ENCODE assay signal across 8 cellular contexts in the genomic region with DNA sequence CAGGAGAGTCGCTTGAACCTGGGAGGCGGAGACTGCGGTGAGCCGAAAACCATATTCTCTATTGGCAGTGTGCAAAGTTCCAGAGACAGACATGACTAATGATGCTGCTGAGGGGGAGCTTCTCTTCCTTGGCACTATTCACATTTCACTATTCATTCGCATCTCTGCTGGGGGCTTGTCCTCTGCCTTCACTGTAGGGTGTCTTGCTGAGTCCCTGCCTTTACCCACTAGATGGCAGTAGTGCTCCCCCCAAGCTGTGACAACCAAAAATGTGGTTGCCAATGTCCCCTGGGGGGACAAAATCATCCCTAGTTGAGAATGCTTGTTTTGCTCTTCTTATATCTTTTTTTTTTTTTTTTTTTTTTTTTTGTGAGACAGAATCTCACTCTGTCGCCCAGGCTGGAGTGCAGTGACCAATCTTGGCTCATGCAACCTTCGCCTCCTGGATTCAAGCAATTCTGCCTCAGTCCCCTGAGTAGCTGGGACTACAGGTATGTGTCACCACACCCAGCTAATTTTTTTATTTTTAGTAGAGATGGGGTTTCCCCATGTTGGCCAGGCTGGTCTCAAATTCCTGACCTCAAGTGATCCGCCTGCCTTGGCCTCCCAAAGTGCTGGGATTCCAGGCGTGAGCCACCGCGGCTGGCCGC. TPM values are rescaled to one million over a fixed set of nuclear protein-coding genes. Genes with fewer than 3 reads are reported as not detected.
DNase-seq lines count a peak whose midpoint lies in the region; ATAC-seq and TF ChIP-seq lines count a peak whose summit lies in the region.
"Not testable (repeated sequence)": the region's sequence is repeated elsewhere in the genome, so short reads cannot be mapped to it uniquely, and the experiment has no call there.

No MANE protein-coding gene starts in this region.

- not testable (repeated sequence) for H3K27ac Mint-ChIP-seq in T-helper 17 cell; activated naive CD8-positive, alpha-beta T cell treated with anti-CD3 and anti-CD28 coated beads, Interleukin-2, amount 50 U/mL, for 24 hours

- H2AFZ ChIP-seq in parathyroid adenoma = not testable (repeated sequence)

- H3K4me2 ChIP-seq in parathyroid adenoma (ENCODE audit: low read length) = not testable (repeated sequence)

- WGBS in tibial nerve, 2 donors = 72 to 80% methylated on average over 12 of the region's 12 CpGs

- H3K9me3 ChIP-seq in T-helper 17 cell (ENCODE audit: control insufficient read depth, low read length, poor library complexity, severe bottlenecking); parathyroid adenoma (ENCODE audit: control insufficient read depth, low read length); tibial nerve: not testable (repeated sequence)

- H3K27me3 Mint-ChIP-seq in T-helper 17 cell; activated naive CD8-positive, alpha-beta T cell treated with anti-CD3 and anti-CD28 coated beads, Interleukin-2, amount 50 U/mL, for 24 hours: not testable (repeated sequence)

- H3K4me1 Mint-ChIP-seq in T-helper 17 cell = peaks cover 15% of the 10 kb centered on the region
- H3K4me1 Mint-ChIP-seq in activated naive CD8-positive, alpha-beta T cell treated with anti-CD3 and anti-CD28 coated beads, Interleukin-2, amount 50 U/mL, for 24 hours = peaks cover 10% of the 10 kb centered on the region

- not testable (repeated sequence) for H3K4me3 ChIP-seq in parathyroid adenoma (ENCODE audit: low read depth, low read length); tibial nerve

- H3K36me3 Mint-ChIP-seq in T-helper 17 cell (ENCODE audit: low read depth) = not testable (repeated sequence)
- peaks cover 14% of the 10 kb centered on the region for H3K36me3 Mint-ChIP-seq in activated naive CD8-positive, alpha-beta T cell treated with anti-CD3 and anti-CD28 coated beads, Interleukin-2, amount 50 U/mL, for 24 hours (ENCODE audit: low read depth)

- ATAC-seq in HG02870 (IDR thresholded peaks at IDR 0.05; ENCODE audit: unreplicated experiment) (peak; percentile 54), T-helper 17 cell (peak; percentile 88), Right ventricle myocardium inferior (peak; percentile 77)
- peak; percentile 73 for ATAC-seq in activated naive CD8-positive, alpha-beta T cell treated with anti-CD3 and anti-CD28 coated beads, Interleukin-2, amount 50 U/mL, for 24 hours

- H3K27ac ChIP-seq in parathyroid adenoma = not testable (repeated sequence)
- peak overlapping the region in 2 of 4 donors; percentile 41 to 55 for H3K27ac ChIP-seq in tibial nerve

- intact Hi-C loops in Right ventricle myocardium inferior (cut with DNase I) = loop anchor here (1.0 to 10.0 kb wide), 4 partner anchors 56 to 329 kb away; a partner anchor contains a TSS

- H3K36me3 ChIP-seq in parathyroid adenoma (ENCODE audit: control insufficient read depth, insufficient read depth, low read length) = not testable (repeated sequence)
- peaks cover 0 to 43% (median 28%) of the 10 kb centered on the region in 3 donors for H3K36me3 ChIP-seq in tibial nerve

- TF ChIP-seq POLR2A in tibial nerve (IDR thresholded peaks at IDR 0.05) = not testable (repeated sequence)

- H3K27me3 ChIP-seq in parathyroid adenoma (ENCODE audit: control insufficient read depth, insufficient read depth, low read length); tibial nerve: not testable (repeated sequence)

- peaks cover 35% of the 10 kb centered on the region for H3K79me2 ChIP-seq in parathyroid adenoma

- H3K9me3 Mint-ChIP-seq in activated naive CD8-positive, alpha-beta T cell treated with anti-CD3 and anti-CD28 coated beads, Interleukin-2, amount 50 U/mL, for 24 hours = not testable (repeated sequence)

- H3K4me1 ChIP-seq in parathyroid adenoma = not testable (repeated sequence)
- H3K4me1 ChIP-seq in tibial nerve = peaks cover 0 to 46% (median 2%) of the 10 kb centered on the region in 4 donors

- DNase-seq in GF-D8 (lab: John Stamatoyannopoulos, UW) = peak; percentile 37
- DNase-seq in NCI-H2081 (lab: John Stamatoyannopoulos, UW) = peak; percentile 77 to 79
- DNase-seq in T-helper 17 cell = peak in 2 of 3 donors; percentile 32 to 53
- peak; percentile 52 for DNase-seq in activated naive CD8-positive, alpha-beta T cell treated with anti-CD3 and anti-CD28 coated beads, Interleukin-2, amount 50 U/mL, for 24 hours
- DNase-seq in Right ventricle myocardium inferior (ENCODE audit: missing footprints) = not testable (repeated sequence)
- DNase-seq in tibial nerve (ENCODE audit: low spot score in 2 of 2) = peak; percentile 47 to 73

- peak in 1 of 2 donors; percentile 56 for TF ChIP-seq EP300 in tibial nerve (IDR thresholded peaks at IDR 0.05)

- not testable (repeated sequence) for H3K4me3 Mint-ChIP-seq in T-helper 17 cell; activated naive CD8-positive, alpha-beta T cell treated with anti-CD3 and anti-CD28 coated beads, Interleukin-2, amount 50 U/mL, for 24 hours

- TF ChIP-seq CTCF in parathyroid adenoma (IDR thresholded peaks at IDR 0.05) (peak; percentile 79), tibial nerve (IDR thresholded peaks at IDR 0.05) (peak; percentile 70 to 83 (median 81))

- H3K9ac ChIP-seq in parathyroid adenoma = not testable (repeated sequence)

RNA-seq across cellular contexts. Expression of a gene that starts 57.5 kb away (rescaled TPM):
- total RNA-seq in T-helper 17 cell = 10 to 100 TPM; 54.5 to 67.6 TPM
- 34.8 TPM for total RNA-seq in Right ventricle myocardium inferior
- total RNA-seq in tibial nerve = 100 to 1,000 TPM in 3 of 4 donors, 10 to 100 TPM in 1; 76.9 to 241 (median 147) TPM
